In genomic region chr12:118680361-118680963, GRCh38 we compare ENCODE assay signal across 12 cellular contexts.
A peak's percentile ranks its signal among the peaks of the same experiment; 100 is the strongest.
DNase-seq lines count a peak whose midpoint lies in the region; ATAC-seq and TF ChIP-seq lines count a peak whose summit lies in the region.
"Had no signal": no experiment of that assay in that cellular context is flagged by ENCODE, and none has a peak within 500 bp of the region (broad histone marks: within the 10 kb centered on the region; RNA-seq: fewer than 3 reads in every experiment).

No MANE protein-coding gene starts in this region.

- no peak for ATAC-seq in activated CD4-positive, alpha-beta T cell treated with anti-CD3 and anti-CD28 coated beads for 36 hours
- ATAC-seq: gastroesophageal sphincter had no signal

- CTCF ChIA-PET in activated CD4-positive, alpha-beta T cell treated with anti-CD3 and anti-CD28 coated beads for 36 hours (lab: Charles Lee): no interaction called here

- no peak overlapping the region for H2AFZ ChIP-seq in Karpas-422 (ENCODE audit: low read length)

- peak; percentile 42 for DNase-seq in Karpas-422
- DNase-seq in SW480 (ENCODE audit: low spot score): peak; percentile 10
- DNase-seq in iPS-NIHi7 (ENCODE audit: extremely low spot score): peak; percentile 32
- DNase-seq in HCEC 1CT: no peak
- no peak for DNase-seq in suprapubic skin (ENCODE audit: low spot score in 2 of 2)
- DNase-seq in posterior vena cava (ENCODE audit: low spot score): no peak
- no peak for DNase-seq in activated CD4-positive, alpha-beta T cell treated with anti-CD3 and anti-CD28 coated beads for 36 hours
- DNase-seq: NCI-H2107 had no signal

- no peaks in the 10 kb centered on the region for H3K9me2 ChIP-seq in Karpas-422 (replicated peaks; ENCODE audit: insufficient read depth, low read length)

- H3K9me3 Mint-ChIP-seq in activated CD4-positive, alpha-beta T cell treated with anti-CD3 and anti-CD28 coated beads for 36 hours (ENCODE audit: low read depth): peaks cover 9% of the 10 kb centered on the region

- H3K27me3 Mint-ChIP-seq in activated CD4-positive, alpha-beta T cell treated with anti-CD3 and anti-CD28 coated beads for 36 hours: peaks cover 2% of the 10 kb centered on the region

- TF ChIP-seq CTCF in C4-2B (conservative IDR thresholded peaks at IDR 0.05) (peak; percentile 6; the same call in 1 of the 2 replicates), suprapubic skin (IDR thresholded peaks at IDR 0.05) (no peak)

- WGBS in suprapubic skin: 38% methylated on average over 7 of the region's 7 CpGs

- H4K20me1 ChIP-seq in Karpas-422 (ENCODE audit: insufficient read depth, low read depth, low read length): no peaks in the 10 kb centered on the region

- H3K79me2 ChIP-seq in Karpas-422 (ENCODE audit: low read length): no peaks in the 10 kb centered on the region

- H3K27ac ChIP-seq in C4-2B (no peak overlapping the region), Karpas-422 (ENCODE audit: low read length) (no peak overlapping the region), suprapubic skin (no peak overlapping the region)
- H3K27ac ChIP-seq: gastroesophageal sphincter, prostate gland had no signal

- H3K4me2 ChIP-seq in Karpas-422 (ENCODE audit: low read depth, low read length, poor library complexity, severe bottlenecking): no peak overlapping the region

- TF ChIP-seq POLR2A in suprapubic skin (IDR thresholded peaks at IDR 0.05): no peak

- no peak overlapping the region for H3K4me3 ChIP-seq in Karpas-422 (ENCODE audit: low read length)
- no peak overlapping the region for H3K4me3 ChIP-seq in suprapubic skin
- H3K4me3 ChIP-seq: gastroesophageal sphincter, prostate gland had no signal

- intact Hi-C loops in posterior vena cava (cut with DNase I): no loop called here
- intact Hi-C loops in activated CD4-positive, alpha-beta T cell treated with anti-CD3 and anti-CD28 coated beads for 36 hours (cut with DNase I, micrococcal nuclease): no loop called here

- no peak overlapping the region for H3K9ac ChIP-seq in Karpas-422 (ENCODE audit: low read length)

- TF ChIP-seq EP300 in suprapubic skin (IDR thresholded peaks at IDR 0.05): no peak

- H3K9me3 ChIP-seq in Karpas-422 (ENCODE audit: low read length): no peaks in the 10 kb centered on the region
- H3K9me3 ChIP-seq in suprapubic skin: no peaks in the 10 kb centered on the region
- H3K9me3 ChIP-seq: prostate gland had no signal

- H3K36me3 Mint-ChIP-seq in activated CD4-positive, alpha-beta T cell treated with anti-CD3 and anti-CD28 coated beads for 36 hours (ENCODE audit: low read depth): no peaks in the 10 kb centered on the region
- H3K36me3 Mint-ChIP-seq: activated naive CD4-positive, alpha-beta T cell treated with anti-CD3 and anti-CD28 coated beads, Interleukin-2, amount 50 U/mL, for 24 hours had no signal

- no peak overlapping the region for H3K4me3 Mint-ChIP-seq in activated CD4-positive, alpha-beta T cell treated with anti-CD3 and anti-CD28 coated beads for 36 hours
- H3K4me3 Mint-ChIP-seq: activated naive CD4-positive, alpha-beta T cell treated with anti-CD3 and anti-CD28 coated beads, Interleukin-2, amount 50 U/mL, for 24 hours had no signal

- POLR2A ChIA-PET in activated CD4-positive, alpha-beta T cell treated with anti-CD3 and anti-CD28 coated beads for 36 hours (lab: Charles Lee): no interaction called here

- H3K27ac Mint-ChIP-seq in activated CD4-positive, alpha-beta T cell treated with anti-CD3 and anti-CD28 coated beads for 36 hours: no peak overlapping the region
- H3K27ac Mint-ChIP-seq: activated naive CD4-positive, alpha-beta T cell treated with anti-CD3 and anti-CD28 coated beads, Interleukin-2, amount 50 U/mL, for 24 hours had no signal

- no peaks in the 10 kb centered on the region for H3K4me1 Mint-ChIP-seq in activated CD4-positive, alpha-beta T cell treated with anti-CD3 and anti-CD28 coated beads for 36 hours
- H3K4me1 Mint-ChIP-seq: activated naive CD4-positive, alpha-beta T cell treated with anti-CD3 and anti-CD28 coated beads, Interleukin-2, amount 50 U/mL, for 24 hours had no signal

- H3K27me3 ChIP-seq in Karpas-422 (ENCODE audit: low read length): peaks cover 3% of the 10 kb centered on the region; the same call in 1 of the 2 replicates
- H3K27me3 ChIP-seq in suprapubic skin: no peaks in the 10 kb centered on the region

- H3K36me3 ChIP-seq in Karpas-422 (ENCODE audit: insufficient read depth, low read length) (no peaks in the 10 kb centered on the region), suprapubic skin (no peaks in the 10 kb centered on the region)
- H3K36me3 ChIP-seq: gastroesophageal sphincter, prostate gland had no signal

- H3K4me1 ChIP-seq in Karpas-422 (ENCODE audit: low read length) (no peaks in the 10 kb centered on the region), suprapubic skin (no peaks in the 10 kb centered on the region)
- H3K4me1 ChIP-seq: gastroesophageal sphincter, prostate gland had no signal

Comparison
In these comparisons a context has a peak if more than half of its experiments do, and no peak if none do; other contexts are left out.
1. DNase-seq: peak in Karpas-422 (single experiment), SW480 (single experiment) and iPS-NIHi7 (single experiment); none in HCEC 1CT (single experiment), suprapubic skin (0 of 2), posterior vena cava (single experiment) and activated CD4-positive, alpha-beta T cell treated with anti-CD3 and anti-CD28 coated beads for 36 hours (single experiment).